In genomic region chr15:87463956-87464355, GRCh38 we compare ENCODE assay signal across 8 cellular contexts.
DNase-seq lines count a peak whose midpoint lies in the region; TF ChIP-seq lines count a peak whose summit lies in the region.
"Not testable (repeated sequence)": the region's sequence is repeated elsewhere in the genome, so short reads cannot be mapped to it uniquely, and the experiment has no call there.

No MANE protein-coding gene starts in this region.

- not testable (repeated sequence) for H3K27me3 ChIP-seq in BE2C; HUES64 (ENCODE audit: insufficient read depth, low read length); endodermal cell (ENCODE audit: control insufficient read depth, insufficient read depth, low read length, poor library complexity, severe bottlenecking); iPS DF 6.9 (ENCODE audit: control insufficient read depth, insufficient read depth, low read length)

- DNase-seq in BE2C (peak; percentile 11), NCI-H82 (lab: John Stamatoyannopoulos, UW) (peak; percentile 18), SHP77 treated with DMSO at 0.1 percent for 48 hours (lab: John Stamatoyannopoulos, UW) (peak; percentile 17), endodermal cell (peak; percentile 73), iPS DF 6.9 (ENCODE audit: low read depth, low spot score) (peak; percentile 16), neural crest cell (ENCODE audit: low read depth, low spot score) (peak; percentile 9)

- H3K36me3 ChIP-seq in BE2C; ES-I3 (ENCODE audit: insufficient read depth, low read length); HUES64 (ENCODE audit: insufficient read depth, low read length); endodermal cell (ENCODE audit: control insufficient read depth, insufficient read depth, low read length); iPS DF 6.9 (ENCODE audit: control insufficient read depth, insufficient read depth, low read length): not testable (repeated sequence)

- H3K4me1 Mint-ChIP-seq in endodermal cell, neural crest cell: not testable (repeated sequence)

- H3K9ac ChIP-seq in ES-I3 (ENCODE audit: low read depth, low read length) (peak overlapping the region; percentile 48), HUES64 (ENCODE audit: low read depth, low read length) (peak overlapping the region; percentile 47; the same call in 1 of the 2 replicates)
- H3K9ac ChIP-seq in endodermal cell (ENCODE audit: extremely low read depth, low read length, poor library complexity, severe bottlenecking): not testable (repeated sequence)

- not testable (repeated sequence) for H3K27ac Mint-ChIP-seq in endodermal cell; neural crest cell (ENCODE audit: unreplicated experiment)

- H3K36me3 Mint-ChIP-seq in endodermal cell (ENCODE audit: low read depth); neural crest cell (ENCODE audit: low read depth): not testable (repeated sequence)

- 68% methylated on average over 6 of the region's 7 CpGs for WGBS in HUES64
- WGBS in endodermal cell (ENCODE audit: insufficient coverage in 1 of 2, insufficient read length in 1 of 2), 2 experiments: 74 to 100% methylated on average over 4 to 6 of the region's 7 CpGs
- WGBS in iPS DF 6.9 (ENCODE audit: insufficient coverage, insufficient read length): no CpG with 5 or more reads among the region's 7 CpGs

- H3K27me3 Mint-ChIP-seq in endodermal cell (ENCODE audit: insufficient read depth); neural crest cell (ENCODE audit: low read depth): not testable (repeated sequence)

- not testable (repeated sequence) for H3K9me3 ChIP-seq in BE2C; ES-I3 (ENCODE audit: control insufficient read depth, insufficient read depth, low read length); HUES64 (ENCODE audit: insufficient read depth, low read depth, low read length); endodermal cell (ENCODE audit: control insufficient read depth, low read length); iPS DF 6.9 (ENCODE audit: control insufficient read depth, insufficient read depth, low read length)

- not testable (repeated sequence) for TF ChIP-seq CTCF in BE2C (IDR thresholded peaks at IDR 0.05; ENCODE audit: low read depth, low read length); endodermal cell (conservative IDR thresholded peaks at IDR 0.05); neural crest cell (conservative IDR thresholded peaks at IDR 0.05)

- not testable (repeated sequence) for H3K4me3 ChIP-seq in BE2C (ENCODE audit: low read depth, low read length); endodermal cell (ENCODE audit: low read length); iPS DF 6.9 (ENCODE audit: low read length)
- H3K4me3 ChIP-seq in HUES64 (ENCODE audit: low read length): peak overlapping the region; percentile 32; the same call in 1 of the 2 replicates

- peaks cover 15% of the 10 kb centered on the region for H3K9me3 Mint-ChIP-seq in endodermal cell
- not testable (repeated sequence) for H3K9me3 Mint-ChIP-seq in neural crest cell

- H3K4me1 ChIP-seq in BE2C; ES-I3 (ENCODE audit: insufficient read depth, low read length); HUES64 (ENCODE audit: insufficient read depth, low read length); endodermal cell (ENCODE audit: control insufficient read depth, insufficient read depth, low read length); iPS DF 6.9 (ENCODE audit: control insufficient read depth, insufficient read depth, low read length): not testable (repeated sequence)

- 0 out of 2 replicates have a peak overlapping the region, but pooled peaks have one; percentile 41 for H3K27ac ChIP-seq in HUES64 (ENCODE audit: low read depth, low read length)
- H3K27ac ChIP-seq in endodermal cell (ENCODE audit: low read depth, low read length); iPS DF 6.9 (ENCODE audit: low read length): not testable (repeated sequence)

- not testable (repeated sequence) for H3K4me3 Mint-ChIP-seq in endodermal cell, neural crest cell

Comparison
In these comparisons a context has a peak if more than half of its experiments do, and no peak if none do; other contexts are left out.
1. DNase-seq: peak in every context shown above with its lines; median percentile 73 in endodermal cell; 18 in NCI-H82; 17 in SHP77 treated with DMSO at 0.1 percent for 48 hours; 16 in iPS DF 6.9; 11 in BE2C; 9 in neural crest cell.